Comparison of ENCODE assay signal across 1 cellular context in the genomic region with DNA sequence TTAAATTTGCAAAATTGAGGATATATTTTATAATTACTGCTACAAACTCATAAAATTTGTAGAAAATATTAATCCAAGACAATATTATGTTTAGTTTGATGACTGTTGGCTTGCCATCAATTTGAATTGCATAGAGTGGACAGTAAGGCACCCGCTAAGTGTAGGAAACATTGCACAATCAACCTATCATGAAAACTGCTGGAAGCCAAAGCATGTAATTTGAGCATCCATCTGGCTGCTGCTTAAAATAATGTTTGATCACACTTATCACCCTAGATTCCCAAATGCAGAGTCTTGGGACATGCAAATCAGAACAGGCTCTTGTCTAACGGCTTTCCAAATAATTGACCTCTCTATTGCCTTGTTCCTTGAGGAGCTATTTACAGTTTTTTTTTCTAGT.
TF ChIP-seq lines count a peak whose summit lies in the region.

No MANE protein-coding gene starts in this region.

TF ChIP-seq in IMR-90, 13 proteins besides CTCF, POLR2A, EP300 and RAD21:
- TF ChIP-seq MAZ (IDR thresholded peaks at IDR 0.05; ENCODE audit: borderline replicate concordance, low read depth, low read length) (no peak), CEBPB (IDR thresholded peaks at IDR 0.05; ENCODE audit: low read depth, low read length) (peak; percentile 94)
